15 cellular contexts compared by ENCODE assay signal in genomic region chrX:80765226-80765625, GRCh38. TPM values are rescaled to one million over a fixed set of nuclear protein-coding genes. Genes with fewer than 3 reads are reported as not detected.
DNase-seq lines count a peak whose midpoint lies in the region; TF ChIP-seq lines count a peak whose summit lies in the region.
"Had no signal": no experiment of that assay in that cellular context is flagged by ENCODE, and none has a peak within 500 bp of the region (broad histone marks: within the 10 kb centered on the region; RNA-seq: fewer than 3 reads in every experiment).

No MANE protein-coding gene starts in this region.

- intact Hi-C loops in ovary (cut with DNase I) (loop anchor here in 1 of 4 donors (10.0 kb wide), 1 partner anchor 80 kb away; no protein-coding TSS in a partner anchor), sigmoid colon (cut with DNase I) (no loop called here)

- TF ChIP-seq CTCF in AG09309 (IDR thresholded peaks at IDR 0.05; ENCODE audit: control insufficient read depth, insufficient read depth, low read depth, low read length, missing control alignments) (no peak), astrocyte of the cerebellum (IDR thresholded peaks at IDR 0.05; ENCODE audit: low read depth, low read length, missing control alignments) (no peak), ovary (IDR thresholded peaks at IDR 0.05) (no peak), sigmoid colon (IDR thresholded peaks at IDR 0.05) (no peak)

- H3K36me3 ChIP-seq in ovary (no peaks in the 10 kb centered on the region), sigmoid colon (no peaks in the 10 kb centered on the region)

- TF ChIP-seq POLR2A in ovary (IDR thresholded peaks at IDR 0.05), result no peak
- TF ChIP-seq POLR2A in sigmoid colon (IDR thresholded peaks at IDR 0.05), result no peak

- H3K9me3 ChIP-seq in ovary, result no peaks in the 10 kb centered on the region
- no peaks in the 10 kb centered on the region for H3K9me3 ChIP-seq in sigmoid colon
- H3K9me3 ChIP-seq: mucosa of descending colon had no signal

- H3K27me3 ChIP-seq in ovary (no peaks in the 10 kb centered on the region), sigmoid colon (no peaks in the 10 kb centered on the region)

- no peak overlapping the region for H3K27ac ChIP-seq in ovary
- H3K27ac ChIP-seq in sigmoid colon, result no peak overlapping the region
- H3K27ac ChIP-seq: HL-60, skin epidermis had no signal

- in situ Hi-C loops in astrocyte of the cerebellum (cut with HindIII; ENCODE audit: low sequenced_read_pairs), result no loop called here

- no peak overlapping the region for H3K4me3 ChIP-seq in AG09309 (ENCODE audit: control insufficient read depth, low read depth, low read length)
- no peak overlapping the region for H3K4me3 ChIP-seq in astrocyte of the cerebellum (ENCODE audit: low read depth, low read length)
- H3K4me3 ChIP-seq in ovary, result no peak overlapping the region
- H3K4me3 ChIP-seq in sigmoid colon, result no peak overlapping the region
- H3K4me3 ChIP-seq: mucosa of descending colon, skin epidermis had no signal

- DNase-seq in AG09309 (ENCODE audit: low read depth) (peak; percentile 52), LHCN-M2 (ENCODE audit: low read depth) (peak; percentile 87), astrocyte of the cerebellum (ENCODE audit: low read depth) (peak; percentile 15), kidney glomerular epithelial cell (lab: John Stamatoyannopoulos, UW) (peak; percentile 61), NCI-H1694 (lab: John Stamatoyannopoulos, UW) (no peak), ovary (no peak), sigmoid colon (no peak)
- no peak for DNase-seq in activated naive CD4-positive, alpha-beta T cell treated with anti-CD3 and anti-CD28 coated beads, Interleukin-2, amount 50 U/mL, for 16 hours
- DNase-seq: activated effector memory CD4-positive, alpha-beta T cell treated with Interleukin-2 at 50 U/mL for 16 hours; CD8-positive, alpha-beta memory T cell; hypothalamus; mucosa of descending colon; NCI-H187 had no signal

- no peak for TF ChIP-seq EP300 in ovary (IDR thresholded peaks at IDR 0.05)
- TF ChIP-seq EP300 in sigmoid colon (IDR thresholded peaks at IDR 0.05), result no peak

- H3K4me1 ChIP-seq in ovary (ENCODE audit: insufficient read depth) (no peaks in the 10 kb centered on the region), sigmoid colon (peaks cover 0 to 4% (median 2%) of the 10 kb centered on the region in 4 donors)

RNA-seq across cellular contexts. Expression of gene BRWD3, which starts 44.5 kb away (rescaled TPM):
- total RNA-seq in LHCN-M2 (2014; rRNA removed) (6.2 and 8.0 TPM in 2 replicates), ovary (10 to 100 TPM; 13.4 to 32.3 (median 26.5) TPM), sigmoid colon (10 to 100 TPM; 14.1 to 25.0 (median 17.0) TPM)
- 2.4 TPM for polyA plus RNA-seq in LHCN-M2 (2012)
- polyA plus RNA-seq in ovary (1 to 10 TPM; 5.0 to 5.4 TPM), sigmoid colon (1 to 10 TPM; 3.0 to 6.4 (median 3.9) TPM)

Comparison
In these comparisons a context has a peak if more than half of its experiments do, and no peak if none do; other contexts are left out.
1. DNase-seq: peak in AG09309 (single experiment), LHCN-M2 (single experiment), astrocyte of the cerebellum (single experiment) and kidney glomerular epithelial cell (single experiment); none in NCI-H1694 (single experiment), ovary (0 of 5), activated naive CD4-positive, alpha-beta T cell treated with anti-CD3 and anti-CD28 coated beads, Interleukin-2, amount 50 U/mL, for 16 hours (single experiment) and sigmoid colon (single experiment).